Comparison of ENCODE assay signal across 7 cellular contexts in the genomic region with DNA sequence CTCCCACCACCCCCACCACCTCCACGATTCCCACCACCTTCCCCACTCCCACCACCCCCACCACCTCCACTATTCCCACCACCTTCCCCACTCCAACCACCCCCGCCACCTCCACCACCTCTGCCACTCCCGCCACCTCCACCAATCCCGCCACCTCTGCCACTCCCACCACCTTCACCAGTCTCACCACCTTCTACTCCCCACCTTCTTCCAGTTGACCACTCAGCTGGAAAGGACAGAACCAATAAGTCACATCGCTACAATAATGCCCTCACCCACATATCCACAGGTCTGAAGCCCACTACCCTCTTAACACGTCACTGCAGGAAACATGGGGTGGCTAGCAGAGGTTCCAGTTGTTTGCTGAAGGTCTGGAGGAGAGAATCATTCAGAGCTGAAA.
"Had no signal": no experiment of that assay in that cellular context is flagged by ENCODE, and none has a peak within 500 bp of the region (broad histone marks: within the 10 kb centered on the region; RNA-seq: fewer than 3 reads in every experiment).

No MANE protein-coding gene starts in this region.

- H3K4me3 Mint-ChIP-seq: GM23338 had no signal

- H3K9me3 ChIP-seq: HAP-1 had no signal

- H3K4me2 ChIP-seq: GM23338 had no signal

- H3K36me3 ChIP-seq: HAP-1 had no signal

- H3K27ac Mint-ChIP-seq: GM23338 had no signal

- FAIRE-seq: HTR-8/SVneo, K562 had no signal

- H2AFZ ChIP-seq: GM23338 had no signal

- DNase-seq: H7, IMR-90 had no signal

- ATAC-seq: GM23338, HCT116, K562 had no signal

- H3K4me3 ChIP-seq: GM23338, HAP-1, K562 had no signal
